1 cellular context compared by ENCODE assay signal in the genomic region with DNA sequence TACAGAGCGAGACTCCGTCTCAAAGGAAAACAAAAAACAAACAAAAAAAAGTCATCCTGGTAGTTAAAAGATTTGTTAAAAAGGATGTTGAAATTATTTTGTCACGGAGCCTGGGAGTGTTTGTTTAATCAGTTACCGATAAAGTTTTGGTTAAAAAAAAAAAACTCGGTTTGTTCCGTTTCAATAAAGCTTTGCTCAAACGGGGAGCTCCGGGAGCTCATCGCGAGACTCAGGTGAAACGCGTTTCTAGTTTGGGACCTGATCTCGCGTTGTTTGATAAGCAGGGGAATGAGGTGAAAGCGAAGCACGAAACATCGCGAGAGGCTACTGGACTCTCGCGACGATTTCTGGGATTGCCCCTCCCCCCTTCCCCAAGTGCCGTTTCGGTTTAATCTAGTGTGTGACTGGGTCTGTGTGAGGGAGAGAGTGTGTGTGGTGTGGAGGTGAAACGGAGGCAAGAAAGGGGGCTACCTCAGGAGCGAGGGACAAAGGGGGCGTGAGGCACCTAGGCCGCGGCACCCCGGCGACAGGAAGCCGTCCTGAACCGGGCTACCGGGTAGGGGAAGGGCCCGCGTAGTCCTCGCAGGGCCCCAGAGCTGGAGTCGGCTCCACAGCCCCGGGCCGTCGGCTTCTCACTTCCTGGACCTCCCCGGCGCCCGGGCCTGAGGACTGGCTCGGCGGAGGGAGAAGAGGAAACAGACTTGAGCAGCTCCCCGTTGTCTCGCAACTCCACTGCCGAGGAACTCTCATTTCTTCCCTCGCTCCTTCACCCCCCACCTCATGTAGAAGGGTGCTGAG.
TF ChIP-seq lines count a peak whose summit lies in the region.

Gene CDK12, plus strand, starts transcription at position 374 of the 798 bp plus-strand sequence. CDS start 586 bp downstream, outside the sequence.

TF ChIP-seq in HEK293, 187 proteins besides CTCF, POLR2A, EP300 and RAD21 (continued from another document):
- no peak for TF ChIP-seq BCL6B (tag by site-specific recombination; IDR thresholded peaks at IDR 0.05)
- TF ChIP-seq, protein P1, sequence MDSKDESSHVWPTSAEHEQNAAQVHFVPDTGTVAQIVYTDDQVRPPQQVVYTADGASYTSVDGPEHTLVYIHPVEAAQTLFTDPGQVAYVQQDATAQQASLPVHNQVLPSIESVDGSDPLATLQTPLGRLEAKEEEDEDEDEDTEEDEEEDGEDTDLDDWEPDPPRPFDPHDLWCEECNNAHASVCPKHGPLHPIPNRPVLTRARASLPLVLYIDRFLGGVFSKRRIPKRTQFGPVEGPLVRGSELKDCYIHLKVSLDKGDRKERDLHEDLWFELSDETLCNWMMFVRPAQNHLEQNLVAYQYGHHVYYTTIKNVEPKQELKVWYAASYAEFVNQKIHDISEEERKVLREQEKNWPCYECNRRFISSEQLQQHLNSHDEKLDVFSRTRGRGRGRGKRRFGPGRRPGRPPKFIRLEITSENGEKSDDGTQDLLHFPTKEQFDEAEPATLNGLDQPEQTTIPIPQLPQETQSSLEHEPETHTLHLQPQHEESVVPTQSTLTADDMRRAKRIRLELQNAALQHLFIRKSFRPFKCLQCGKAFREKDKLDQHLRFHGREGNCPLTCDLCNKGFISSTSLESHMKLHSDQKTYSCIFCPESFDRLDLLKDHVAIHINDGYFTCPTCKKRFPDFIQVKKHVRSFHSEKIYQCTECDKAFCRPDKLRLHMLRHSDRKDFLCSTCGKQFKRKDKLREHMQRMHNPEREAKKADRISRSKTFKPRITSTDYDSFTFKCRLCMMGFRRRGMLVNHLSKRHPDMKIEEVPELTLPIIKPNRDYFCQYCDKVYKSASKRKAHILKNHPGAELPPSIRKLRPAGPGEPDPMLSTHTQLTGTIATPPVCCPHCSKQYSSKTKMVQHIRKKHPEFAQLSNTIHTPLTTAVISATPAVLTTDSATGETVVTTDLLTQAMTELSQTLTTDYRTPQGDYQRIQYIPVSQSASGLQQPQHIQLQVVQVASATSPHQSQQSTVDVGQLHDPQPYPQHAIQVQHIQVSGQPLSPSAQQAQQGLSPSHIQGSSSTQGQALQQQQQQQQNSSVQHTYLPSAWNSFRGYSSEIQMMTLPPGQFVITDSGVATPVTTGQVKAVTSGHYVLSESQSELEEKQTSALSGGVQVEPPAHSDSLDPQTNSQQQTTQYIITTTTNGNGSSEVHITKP (tag by site-specific recombination; IDR thresholded peaks at IDR 0.05): peak; percentile 58
- TF ChIP-seq, protein P2, sequence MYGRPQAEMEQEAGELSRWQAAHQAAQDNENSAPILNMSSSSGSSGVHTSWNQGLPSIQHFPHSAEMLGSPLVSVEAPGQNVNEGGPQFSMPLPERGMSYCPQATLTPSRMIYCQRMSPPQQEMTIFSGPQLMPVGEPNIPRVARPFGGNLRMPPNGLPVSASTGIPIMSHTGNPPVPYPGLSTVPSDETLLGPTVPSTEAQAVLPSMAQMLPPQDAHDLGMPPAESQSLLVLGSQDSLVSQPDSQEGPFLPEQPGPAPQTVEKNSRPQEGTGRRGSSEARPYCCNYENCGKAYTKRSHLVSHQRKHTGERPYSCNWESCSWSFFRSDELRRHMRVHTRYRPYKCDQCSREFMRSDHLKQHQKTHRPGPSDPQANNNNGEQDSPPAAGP (tag by site-specific recombination; IDR thresholded peaks at IDR 0.05): peak; percentile 92
- no peak for TF ChIP-seq ELK4 (IDR thresholded peaks at IDR 0.05; ENCODE audit: borderline replicate concordance, low read depth, low read length)
TF ChIP-seq in HEK293: peak in this region for 87.
